ENCODE assay signal across 34 cellular contexts in genomic region chr9:77442436-77442835, GRCh38.
"Had no signal": no experiment of that assay in that cellular context is flagged by ENCODE, and none has a peak within 500 bp of the region (broad histone marks: within the 10 kb centered on the region; RNA-seq: fewer than 3 reads in every experiment).

No MANE protein-coding gene starts in this region.

- DNase-seq: Karpas-422, Kasumi-1, MG63, MM.1S, MV-4-11, NCI-H1048, NCI-H1092, NCI-H1092 treated with DMSO at 0.1 percent for 48 hours, NCI-H1105, NCI-H1105 treated with DMSO at 0.1 percent for 48 hours, NCI-H1417, NCI-H1417 treated with DMSO at 0.1 percent for 48 hours, NCI-H1436, NCI-H1436 treated with DMSO at 0.1 percent for 48 hours, NCI-H146, NCI-H1694, NCI-H1694 treated with DMSO at 0.1 percent for 48 hours, NCI-H187, NCI-H187 treated with DMSO at 0.1 percent for 48 hours, NCI-H1930, NCI-H2029, NCI-H2029 treated with DMSO at 0.1 percent for 48 hours, NCI-H2081, NCI-H2081 treated with DMSO at 0.1 percent for 48 hours, NCI-H2107, NCI-H2171, NCI-H2171 treated with DMSO at 0.1 percent for 48 hours, NCI-H2227 treated with DMSO at 0.1 percent for 48 hours, NCI-H226, NCI-H345, NCI-H446, NCI-H446 treated with DMSO at 0.1 percent for 48 hours, NCI-H510A, NCI-H510A treated with DMSO at 0.1 percent for 48 hours had no signal
